ENCODE assay signal across 8 cellular contexts in genomic region chr4:37891221-37892159, GRCh38. TPM values are rescaled to one million over a fixed set of nuclear protein-coding genes. Genes with fewer than 3 reads are reported as not detected.
DNase-seq lines count a peak whose midpoint lies in the region; ATAC-seq, FAIRE-seq and TF ChIP-seq lines count a peak whose summit lies in the region.

No MANE protein-coding gene starts in this region.

- H3K4me1 Mint-ChIP-seq in CD4-positive, CD25-positive, alpha-beta regulatory T cell, result peaks cover 9 to 49% (median 34%) of the 10 kb centered on the region in 4 donors

- peak overlapping the region; percentile 92 to 98 (median 97) for H3K4me3 Mint-ChIP-seq in CD4-positive, CD25-positive, alpha-beta regulatory T cell

- peak overlapping the region; percentile 48 to 59 for H3K9ac ChIP-seq in kidney (ENCODE audit: low read length in 2 of 2)

- no peak for TF ChIP-seq POLR2A in body of pancreas (IDR thresholded peaks at IDR 0.05)

- H3K27me3 Mint-ChIP-seq in CD4-positive, CD25-positive, alpha-beta regulatory T cell, result peaks cover 4% of the 10 kb centered on the region

- no peak for FAIRE-seq in kidney (lab: Jason Lieb, UNC)

- peaks cover 34% of the 10 kb centered on the region for H3K4me1 ChIP-seq in CD4-positive, CD25-positive, alpha-beta regulatory T cell (ENCODE audit: control insufficient read depth, insufficient read depth, low read length, poor library complexity, severe bottlenecking)
- peaks cover 12% of the 10 kb centered on the region for H3K4me1 ChIP-seq in body of pancreas
- peaks cover 0 to 9% of the 10 kb centered on the region in 2 donors for H3K4me1 ChIP-seq in kidney (ENCODE audit: control insufficient read depth in 1 of 2, insufficient read depth in 1 of 2, low read depth in 1 of 2, low read length in 2 of 2)

- intact Hi-C loops in body of pancreas (cut with DNase I), result no loop called here
- intact Hi-C loops in kidney (cut with DNase I), result no loop called here

- TF ChIP-seq CTCF in body of pancreas (IDR thresholded peaks at IDR 0.05) (no peak), kidney (IDR thresholded peaks at IDR 0.05; ENCODE audit: borderline replicate concordance, extremely low read depth, insufficient read depth) (no peak)

- no peaks in the 10 kb centered on the region for H3K27me3 ChIP-seq in CD4-positive, CD25-positive, alpha-beta regulatory T cell (ENCODE audit: control insufficient read depth, insufficient read depth, low read length)
- peaks cover 0 to 3% of the 10 kb centered on the region in 2 donors for H3K27me3 ChIP-seq in body of pancreas

- no peaks in the 10 kb centered on the region for H3K9me3 Mint-ChIP-seq in CD4-positive, CD25-positive, alpha-beta regulatory T cell

- H3K27ac Mint-ChIP-seq in CD4-positive, CD25-positive, alpha-beta regulatory T cell, result peak overlapping the region; percentile 88 to 97 (median 88)

- DNase-seq in CD4-positive, CD25-positive, alpha-beta regulatory T cell, result peak; percentile 39 to 90 (median 65)
- peak; percentile 30 to 86 (median 40) for DNase-seq in T-helper 1 cell
- peak; percentile 33 to 55 (median 46) for DNase-seq in body of pancreas
- peak; percentile 68 for DNase-seq in kidney
- peak; percentile 43 to 45 for DNase-seq in stimulated activated CD4-positive, alpha-beta T cell treated with anti-CD3 and anti-CD28 coated beads, Interleukin-1b, Interleukin-23, amount 100 ng/mL, for 4 hours (ENCODE audit: low read depth in 2 of 2)
- DNase-seq in NCI-H1694 treated with DMSO at 0.1 percent for 48 hours (lab: John Stamatoyannopoulos, UW), result no peak

- no peaks in the 10 kb centered on the region for H3K36me3 ChIP-seq in CD4-positive, CD25-positive, alpha-beta regulatory T cell (ENCODE audit: control insufficient read depth, insufficient read depth, low read length)
- H3K36me3 ChIP-seq in body of pancreas (replicated peaks in 1 of 2; ENCODE audit: insufficient read depth in 1 of 2, low read depth in 2 of 2) (no peaks in the 10 kb centered on the region), kidney (ENCODE audit: control insufficient read depth in 1 of 2, insufficient read depth in 2 of 2, low read length in 2 of 2) (no peaks in the 10 kb centered on the region)

- H3K36me3 Mint-ChIP-seq in CD4-positive, CD25-positive, alpha-beta regulatory T cell, result no peaks in the 10 kb centered on the region

- H3K27ac ChIP-seq in CD4-positive, CD25-positive, alpha-beta regulatory T cell (ENCODE audit: insufficient read depth, low read length, poor library complexity, severe bottlenecking), result peak overlapping the region; percentile 74
- peak overlapping the region; percentile 33 to 70 (median 58) for H3K27ac ChIP-seq in body of pancreas
- H3K27ac ChIP-seq in kidney (ENCODE audit: low read depth in 2 of 2, low read length in 2 of 2), result peak overlapping the region; percentile 25 to 33

- 1 to 3% methylated on average over 5 to 54 of the region's 55 CpGs for WGBS in body of pancreas, 2 donors

- no peaks in the 10 kb centered on the region for H3K9me3 ChIP-seq in CD4-positive, CD25-positive, alpha-beta regulatory T cell (ENCODE audit: control insufficient read depth in 2 of 2, low read length in 2 of 2)
- H3K9me3 ChIP-seq in body of pancreas, result no peaks in the 10 kb centered on the region
- H3K9me3 ChIP-seq in kidney (ENCODE audit: control insufficient read depth in 1 of 2, low read length in 2 of 2), result no peaks in the 10 kb centered on the region

- H3K4me3 ChIP-seq in CD4-positive, CD25-positive, alpha-beta regulatory T cell (ENCODE audit: low read depth, low read length), result peak overlapping the region; percentile 97
- H3K4me3 ChIP-seq in body of pancreas, result peak overlapping the region; percentile 66 to 80
- peak overlapping the region; percentile 64 to 71 for H3K4me3 ChIP-seq in kidney (ENCODE audit: low read length in 2 of 2)

- ATAC-seq in CD4-positive, CD25-positive, alpha-beta regulatory T cell (ENCODE audit: low read depth in 2 of 2), result peak; percentile 65 to 70
- ATAC-seq in GM19372 (IDR thresholded peaks at IDR 0.05; ENCODE audit: low read depth, unreplicated experiment), result peak; percentile 48
- ATAC-seq in HG03460 (IDR thresholded peaks at IDR 0.05; ENCODE audit: unreplicated experiment), result peak; percentile 54
- peak; percentile 49 for ATAC-seq in body of pancreas

RNA-seq across cellular contexts. Expression of gene TBC1D1, which starts 0.6 kb away (rescaled TPM):
- total RNA-seq in CD4-positive, CD25-positive, alpha-beta regulatory T cell, result 48.2 TPM
- polyA plus RNA-seq in CD4-positive, CD25-positive, alpha-beta regulatory T cell, result 10 to 100 TPM; 12.3 to 20.7 (median 19.3) TPM
- 10 to 100 TPM; 23.3 to 28.7 TPM for total RNA-seq in body of pancreas
- 170 TPM for total RNA-seq in kidney
- polyA plus RNA-seq in kidney (ENCODE audit: insufficient read depth, low read depth, low replicate concordance), result 182 TPM
